ENCODE assay signal across 1 cellular context in the genomic region with DNA sequence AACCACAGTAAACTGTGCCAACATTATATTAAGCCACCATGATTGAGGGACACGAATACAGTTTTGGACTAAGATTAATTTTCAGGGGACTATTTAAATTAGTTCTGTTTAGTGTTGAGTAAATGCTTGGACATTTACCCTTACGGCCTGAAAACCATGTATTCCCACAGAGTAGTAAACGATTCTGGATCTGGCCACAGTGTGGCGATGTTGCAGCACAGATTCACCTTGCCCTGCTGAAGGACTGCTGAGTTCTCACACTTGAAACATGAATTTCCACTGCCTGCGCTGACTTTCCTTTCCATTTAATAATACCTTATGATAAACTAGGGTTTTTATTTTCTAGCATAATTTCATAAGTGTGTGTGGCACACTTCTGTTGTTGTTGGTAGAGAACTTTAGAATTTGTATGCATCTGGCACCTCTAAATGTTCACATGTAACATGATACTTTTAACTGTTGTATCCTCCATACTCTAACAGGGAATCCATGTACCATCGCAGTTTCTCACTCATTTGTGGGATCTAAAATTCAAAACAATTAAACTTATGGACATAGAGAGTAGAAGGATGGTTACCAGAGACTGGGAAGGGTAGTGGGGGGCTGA.
TF ChIP-seq lines count a peak whose summit lies in the region.

No MANE protein-coding gene starts in this region.

TF ChIP-seq in H1, 55 proteins besides CTCF, POLR2A, EP300 and RAD21:
- TF ChIP-seq TAF1 (IDR thresholded peaks at IDR 0.05; ENCODE audit: low read depth, low read length) (no peak), CREB1 (IDR thresholded peaks at IDR 0.05) (no peak), EZH2 (IDR thresholded peaks at IDR 0.05; ENCODE audit: low read depth, low read length, severe bottlenecking) (no peak), CTBP2 (IDR thresholded peaks at IDR 0.05; ENCODE audit: borderline replicate concordance, insufficient read depth, insufficient read length, low read length) (no peak), SIN3A (conservative IDR thresholded peaks at IDR 0.05 in 1 of 2, IDR thresholded peaks at IDR 0.05 in 1 of 2; ENCODE audit: low read depth in 1 of 2, low read length in 2 of 2) (no peak), ASH2L (IDR thresholded peaks at IDR 0.05; ENCODE audit: low read length) (no peak)
- TF ChIP-seq, protein P1, sequence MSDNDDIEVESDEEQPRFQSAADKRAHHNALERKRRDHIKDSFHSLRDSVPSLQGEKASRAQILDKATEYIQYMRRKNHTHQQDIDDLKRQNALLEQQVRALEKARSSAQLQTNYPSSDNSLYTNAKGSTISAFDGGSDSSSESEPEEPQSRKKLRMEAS (IDR thresholded peaks at IDR 0.05) = no peak
- TF ChIP-seq, protein P2, sequence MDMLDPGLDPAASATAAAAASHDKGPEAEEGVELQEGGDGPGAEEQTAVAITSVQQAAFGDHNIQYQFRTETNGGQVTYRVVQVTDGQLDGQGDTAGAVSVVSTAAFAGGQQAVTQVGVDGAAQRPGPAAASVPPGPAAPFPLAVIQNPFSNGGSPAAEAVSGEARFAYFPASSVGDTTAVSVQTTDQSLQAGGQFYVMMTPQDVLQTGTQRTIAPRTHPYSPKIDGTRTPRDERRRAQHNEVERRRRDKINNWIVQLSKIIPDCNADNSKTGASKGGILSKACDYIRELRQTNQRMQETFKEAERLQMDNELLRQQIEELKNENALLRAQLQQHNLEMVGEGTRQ (IDR thresholded peaks at IDR 0.05; ENCODE audit: low read length) = no peak
